In the genomic region with DNA sequence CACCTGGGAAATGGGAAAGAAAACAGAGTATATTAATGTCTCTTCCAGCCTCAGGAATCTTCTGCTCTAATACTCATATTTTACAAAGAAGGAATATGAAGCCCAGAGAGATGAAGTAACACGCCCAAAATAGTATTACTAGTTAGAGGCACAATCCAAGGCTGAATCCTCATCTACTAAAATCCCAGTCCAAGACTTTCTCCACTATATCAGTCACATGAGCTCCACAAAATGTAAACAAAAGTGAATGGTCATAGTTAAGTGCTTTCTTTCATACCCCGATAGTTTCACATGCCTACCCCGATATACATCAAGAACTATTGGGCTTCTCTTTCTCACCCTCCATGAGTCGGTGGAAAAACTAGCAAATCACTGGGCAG, we compare ENCODE assay signal across 8 cellular contexts. TPM values are rescaled to one million over a fixed set of nuclear protein-coding genes. Genes with fewer than 3 reads are reported as not detected.
A peak's percentile ranks its signal among the peaks of the same experiment; 100 is the strongest.
DNase-seq lines count a peak whose midpoint lies in the region; ATAC-seq and TF ChIP-seq lines count a peak whose summit lies in the region.

No MANE protein-coding gene starts in this region.

- H3K4me1 ChIP-seq in ectodermal cell (ENCODE audit: control insufficient read depth, insufficient read depth, low read length), result peaks cover 9% of the 10 kb centered on the region

- no peaks in the 10 kb centered on the region for H3K9me3 ChIP-seq in ectodermal cell (ENCODE audit: control insufficient read depth, low read length)

- H3K4me3 ChIP-seq in LNCaP clone FGC (ENCODE audit: low read depth, low read length) (peak overlapping the region; percentile 93), ectodermal cell (ENCODE audit: insufficient read depth, low read depth, low read length) (peak overlapping the region; percentile 78)

- no peaks in the 10 kb centered on the region for H3K27me3 ChIP-seq in ectodermal cell (ENCODE audit: control insufficient read depth, insufficient read depth, low read length, poor library complexity, severe bottlenecking)

- peak overlapping the region; percentile 91 for H3K4me3 Mint-ChIP-seq in Calu3 (ENCODE audit: low read depth, unreplicated experiment)
- peak overlapping the region; percentile 89 to 98 (median 95) for H3K4me3 Mint-ChIP-seq in naive thymus-derived CD8-positive, alpha-beta T cell

- WGBS in ectodermal cell, 2 experiments, result 59 to 69% methylated on average over 4 of the region's 4 CpGs

- no peaks in the 10 kb centered on the region for H3K9me3 Mint-ChIP-seq in Calu3 (ENCODE audit: low read depth, unreplicated experiment)
- no peaks in the 10 kb centered on the region for H3K9me3 Mint-ChIP-seq in naive thymus-derived CD8-positive, alpha-beta T cell

- POLR2A ChIA-PET in naive thymus-derived CD8-positive, alpha-beta T cell (lab: Charles Lee), result interaction anchor here (0.6 kb wide), 1 partner anchor 1476 kb away, joined by 3 read pairs; no protein-coding TSS in a partner anchor

- no peak for ATAC-seq in naive thymus-derived CD8-positive, alpha-beta T cell
- no peak for ATAC-seq in HG02938 (IDR thresholded peaks at IDR 0.05; ENCODE audit: unreplicated experiment)

- TF ChIP-seq CTCF in Calu3 (IDR thresholded peaks at IDR 0.05; ENCODE audit: unreplicated experiment) (no peak), LNCaP clone FGC (IDR thresholded peaks at IDR 0.05; ENCODE audit: control insufficient read depth, extremely low read depth, insufficient read depth) (no peak)

- H3K27ac ChIP-seq in ectodermal cell (ENCODE audit: insufficient read depth, low read depth, low read length, poor library complexity, severe bottlenecking), result no peak overlapping the region

- H3K36me3 ChIP-seq in ectodermal cell (ENCODE audit: control insufficient read depth, insufficient read depth, low read length), result peaks cover 14% of the 10 kb centered on the region

- intact Hi-C loops in Calu3 (cut with micrococcal nuclease; ENCODE audit: unreplicated experiment), result no loop called here

- no TSS peak for BruUV-seq in Calu3 (replicated peaks; lab: Mats Ljungman, UMichigan)

- DNase-seq in Calu3 (no peak), LNCaP clone FGC (ENCODE audit: low read depth) (no peak), nucleus accumbens (lab: John Stamatoyannopoulos, UW) (no peak), epidermal melanocyte (ENCODE audit: insufficient read length, low spot score) (no peak), NCI-H82 treated with DMSO at 0.1 percent for 48 hours (lab: John Stamatoyannopoulos, UW; ENCODE audit: unreplicated experiment) (no peak)
- DNase-seq in naive thymus-derived CD8-positive, alpha-beta T cell, result no peak

- peaks cover 26% of the 10 kb centered on the region for H3K36me3 Mint-ChIP-seq in Calu3 (ENCODE audit: insufficient read depth, unreplicated experiment)
- peaks cover 0 to 23% (median 10%) of the 10 kb centered on the region in 3 donors for H3K36me3 Mint-ChIP-seq in naive thymus-derived CD8-positive, alpha-beta T cell

- CTCF ChIA-PET in Calu3 (lab: Charles Lee), result no interaction called here

- peak overlapping the region; percentile 90 for H3K27ac Mint-ChIP-seq in Calu3 (ENCODE audit: unreplicated experiment)
- H3K27ac Mint-ChIP-seq in naive thymus-derived CD8-positive, alpha-beta T cell, result peak overlapping the region; percentile 91 to 99 (median 98)

- H3K27me3 Mint-ChIP-seq in Calu3 (ENCODE audit: unreplicated experiment), result no peaks in the 10 kb centered on the region
- peaks cover 0 to 3% (median 0%) of the 10 kb centered on the region in 5 donors for H3K27me3 Mint-ChIP-seq in naive thymus-derived CD8-positive, alpha-beta T cell

- peaks cover 9% of the 10 kb centered on the region for H3K4me1 Mint-ChIP-seq in Calu3 (ENCODE audit: low read depth, unreplicated experiment)
- H3K4me1 Mint-ChIP-seq in naive thymus-derived CD8-positive, alpha-beta T cell, result peaks cover 8 to 26% (median 24%) of the 10 kb centered on the region in 4 donors

RNA-seq across cellular contexts. Expression of gene INTS2, which starts 1.0 kb away (rescaled TPM):
- total RNA-seq in Calu3 (2022), result 9.0 and 9.4 TPM in 2 replicates
- 21.1 TPM for polyA plus RNA-seq in ectodermal cell (2013, experiment 1 of 4)
- 20.8 TPM for polyA plus RNA-seq in ectodermal cell (2013, experiment 2 of 4)
- 16.3 TPM for polyA plus RNA-seq in ectodermal cell (2013, experiment 3 of 4)
- polyA plus RNA-seq in ectodermal cell (2013, experiment 4 of 4), result 16.4 TPM
- 10 to 100 TPM; 18.1 to 19.4 TPM for total RNA-seq in naive thymus-derived CD8-positive, alpha-beta T cell
- 1 to 10 TPM; 3.3 to 4.0 (median 3.3) TPM for polyA plus RNA-seq in naive thymus-derived CD8-positive, alpha-beta T cell
